ENCODE assay signal across 24 cellular contexts in genomic region chr5:141869040-141869439, GRCh38. TPM values are rescaled to one million over a fixed set of nuclear protein-coding genes. Genes with fewer than 3 reads are reported as not detected.
DNase-seq lines count a peak whose midpoint lies in the region; ATAC-seq, FAIRE-seq and TF ChIP-seq lines count a peak whose summit lies in the region.
"Had no signal": no experiment of that assay in that cellular context is flagged by ENCODE, and none has a peak within 500 bp of the region (broad histone marks: within the 10 kb centered on the region; RNA-seq: fewer than 3 reads in every experiment).

No MANE protein-coding gene starts in this region.

- H3K9me3 ChIP-seq in RWPE2 (ENCODE audit: severe bottlenecking): no peaks in the 10 kb centered on the region
- H3K9me3 ChIP-seq in mucosa of stomach (ENCODE audit: control insufficient read depth, low read length): no peaks in the 10 kb centered on the region
- H3K9me3 ChIP-seq in testis: no peaks in the 10 kb centered on the region
- H3K9me3 ChIP-seq: body of pancreas, MG63, SK-N-SH had no signal

- ATAC-seq in RWPE2 (ENCODE audit: low read depth): no peak
- ATAC-seq: activated CD8-positive, alpha-beta T cell treated with anti-CD3 and anti-CD28 coated beads for 36 hours; body of pancreas; effector memory CD8-positive, alpha-beta T cell; T-helper 17 cell had no signal

- H3K36me3 ChIP-seq in RWPE2 (ENCODE audit: low read depth) (peaks cover 35% of the 10 kb centered on the region), mucosa of stomach (ENCODE audit: control insufficient read depth, insufficient read depth, low read length) (peaks cover 17% of the 10 kb centered on the region), testis (ENCODE audit: low read depth, missing control alignments) (no peaks in the 10 kb centered on the region)
- H3K36me3 ChIP-seq: MG63 had no signal

- no peak for DNase-seq in RWPE2 (ENCODE audit: low spot score)
- DNase-seq in ecto neural progenitor cell (ENCODE audit: low spot score): peak; percentile 31
- no peak for DNase-seq in testis
- DNase-seq in cortex of kidney (lab: John Stamatoyannopoulos, UW): no peak
- no peak for DNase-seq in GM12892 (ENCODE audit: insufficient read length)
- DNase-seq: activated CD4-positive, alpha-beta T cell treated with anti-CD3 and anti-CD28 coated beads for 1 hour; activated CD8-positive, alpha-beta T cell treated with anti-CD3 and anti-CD28 coated beads for 36 hours; effector memory CD8-positive, alpha-beta T cell; KG1; MG63; NCI-H2081 treated with DMSO at 0.1 percent for 48 hours; NCI-H345; NCI-H748 treated with DMSO at 0.1 percent for 48 hours; RPMI8226; SK-N-SH; stimulated activated CD8-positive, alpha-beta memory T cell treated with anti-CD3 and anti-CD28 coated beads, Interleukin-4, amount 100 ng/mL, for 48 hours; stimulated activated naive CD8-positive, alpha-beta T cell treated with anti-CD3 and anti-CD28 coated beads, Interleukin-15, amount 100 ng/mL, for 72 hours; T-helper 17 cell had no signal

- H3K4me3 ChIP-seq in RWPE2 (ENCODE audit: severe bottlenecking) (no peak overlapping the region), mucosa of stomach (ENCODE audit: low read length) (no peak overlapping the region), testis (no peak overlapping the region)
- H3K4me3 ChIP-seq: body of pancreas, MG63 had no signal

- intact Hi-C loops in testis (cut with DNase I; ENCODE audit: low total_unique reads): no loop called here

- H3K4me1 ChIP-seq in RWPE2 (ENCODE audit: insufficient read depth, poor library complexity, severe bottlenecking): peaks cover 27% of the 10 kb centered on the region
- H3K4me1 ChIP-seq in mucosa of stomach (ENCODE audit: control insufficient read depth, insufficient read depth, low read length): peaks cover 96% of the 10 kb centered on the region
- H3K4me1 ChIP-seq in testis: peaks cover 13% of the 10 kb centered on the region

- peak overlapping the region; percentile 43 for H3K27ac ChIP-seq in RWPE2 (ENCODE audit: poor library complexity, severe bottlenecking)
- H3K27ac ChIP-seq in temporal lobe (ENCODE audit: low read depth, low read length): peak overlapping the region; percentile 23
- no peak overlapping the region for H3K27ac ChIP-seq in testis
- H3K27ac ChIP-seq: body of pancreas had no signal

- H3K27me3 ChIP-seq in RWPE2 (ENCODE audit: insufficient read depth, poor library complexity, severe bottlenecking) (no peaks in the 10 kb centered on the region), mucosa of stomach (ENCODE audit: control insufficient read depth, insufficient read depth, low read length) (no peaks in the 10 kb centered on the region), testis (no peaks in the 10 kb centered on the region)
- H3K27me3 ChIP-seq: body of pancreas had no signal

- TF ChIP-seq CTCF in RWPE2 (IDR thresholded peaks at IDR 0.05; ENCODE audit: poor library complexity, severe bottlenecking) (no peak), testis (IDR thresholded peaks at IDR 0.05) (no peak)

- FAIRE-seq in GM12892 (lab: Jason Lieb, UNC): no peak
- FAIRE-seq: D721Med, frontal cortex had no signal

- peak overlapping the region; percentile 40 for H3K9ac ChIP-seq in mucosa of stomach (ENCODE audit: low read length)
- H3K9ac ChIP-seq: SK-N-SH had no signal

- TF ChIP-seq POLR2A in testis (IDR thresholded peaks at IDR 0.05): no peak
- no peak for TF ChIP-seq POLR2A in GM12892 (IDR thresholded peaks at IDR 0.05; ENCODE audit: low read depth, low read length)

- 92 to 93% methylated on average over 9 to 11 of the region's 14 CpGs for WGBS in testis, 2 donors

RNA-seq across cellular contexts. Expression of gene PCDH1, which starts 9.2 kb away (rescaled TPM):
- total RNA-seq in temporal lobe: 49.2 TPM
- total RNA-seq in testis: 10 to 100 TPM in 1 of 2 donors, 1 to 10 TPM in 1; 9.6 to 10.6 TPM
- 5.6 TPM for polyA plus RNA-seq in testis (ENCODE audit: insufficient read depth, low read depth, low replicate concordance)
- polyA plus RNA-seq in GM12892 (2012; ENCODE audit: missing spikeins): not detected
- polyA plus RNA-seq: CD14-positive monocyte had no signal

RNA-seq across cellular contexts. Expression of gene DELE1, which starts 54.6 kb away (rescaled TPM):
- 34.4 TPM for total RNA-seq in temporal lobe
- 10 to 100 TPM; 69.9 to 75.8 TPM for total RNA-seq in testis
- polyA plus RNA-seq in testis (ENCODE audit: insufficient read depth, low read depth, low replicate concordance): 51.2 TPM
- 43.2 TPM for polyA plus RNA-seq in GM12892 (2012; ENCODE audit: missing spikeins)

Comparison
In these comparisons a context has a peak if more than half of its experiments do, and no peak if none do; other contexts are left out.
1. H3K27ac ChIP-seq: peak in RWPE2 (single experiment) and temporal lobe (single experiment); none in testis (0 of 2).